Comparison of ENCODE assay signal across 18 cellular contexts in genomic region chr16:17360810-17361209, GRCh38.
DNase-seq lines count a peak whose midpoint lies in the region; ATAC-seq, FAIRE-seq and TF ChIP-seq lines count a peak whose summit lies in the region.
"Had no signal": no experiment of that assay in that cellular context is flagged by ENCODE, and none has a peak within 500 bp of the region (broad histone marks: within the 10 kb centered on the region; RNA-seq: fewer than 3 reads in every experiment).

No MANE protein-coding gene starts in this region.

- no peaks in the 10 kb centered on the region for H3K27me3 Mint-ChIP-seq in activated CD8-positive, alpha-beta T cell treated with anti-CD3 and anti-CD28 coated beads, Interleukin-2, amount 10 ng/mL, durations not matched to agents 7 days and 5 days (ENCODE audit: low read depth)
- no peaks in the 10 kb centered on the region for H3K27me3 Mint-ChIP-seq in activated CD8-positive, alpha-beta T cell treated with anti-CD3 and anti-CD28 coated beads for 36 hours

- H3K36me3 Mint-ChIP-seq in activated CD8-positive, alpha-beta T cell treated with anti-CD3 and anti-CD28 coated beads, Interleukin-2, amount 10 ng/mL, durations not matched to agents 7 days and 5 days (ENCODE audit: low read depth): peaks cover 79% of the 10 kb centered on the region
- peaks cover 5% of the 10 kb centered on the region for H3K36me3 Mint-ChIP-seq in activated CD8-positive, alpha-beta T cell treated with anti-CD3 and anti-CD28 coated beads for 36 hours (ENCODE audit: low read depth)

- FAIRE-seq in K562 (lab: Jason Lieb, UNC): no peak
- FAIRE-seq: bronchial epithelial cell had no signal

- H3K27ac ChIP-seq in K562 (ENCODE audit: extremely low read depth, low read depth, low read length): no peak overlapping the region
- H3K27ac ChIP-seq in spleen: peak overlapping the region in 5 of 8 donors; percentile 8 to 95 (median 54)
- no peak overlapping the region for H3K27ac ChIP-seq in mammary epithelial cell (ENCODE audit: insufficient read depth, low read depth, low read length)
- H3K27ac ChIP-seq: gastrocnemius medialis, parathyroid adenoma, PC-9, thoracic aorta had no signal

- H2AFZ ChIP-seq in K562 (ENCODE audit: low read depth, low read length) (no peak overlapping the region), mammary epithelial cell (ENCODE audit: low read depth, low read length) (no peak overlapping the region)
- H2AFZ ChIP-seq: parathyroid adenoma, PC-9 had no signal

- no peaks in the 10 kb centered on the region for H4K20me1 ChIP-seq in K562 (replicated peaks; ENCODE audit: control insufficient read depth, insufficient read depth, low read length)
- no peaks in the 10 kb centered on the region for H4K20me1 ChIP-seq in mammary epithelial cell (ENCODE audit: insufficient read depth, low read length)

- H3K9ac ChIP-seq in K562 (ENCODE audit: insufficient read depth in 1 of 2, low read depth in 2 of 2, low read length in 2 of 2): no peak overlapping the region
- H3K9ac ChIP-seq in mammary epithelial cell (ENCODE audit: insufficient read depth, low read length): no peak overlapping the region
- H3K9ac ChIP-seq: parathyroid adenoma had no signal

- DNase-seq in activated CD8-positive, alpha-beta T cell treated with anti-CD3 and anti-CD28 coated beads, Interleukin-2, amount 10 ng/mL, durations not matched to agents 7 days and 5 days: no peak
- no peak for DNase-seq in activated CD8-positive, alpha-beta T cell treated with anti-CD3 and anti-CD28 coated beads for 36 hours
- DNase-seq in NOMO-1 treated with DMSO at 0.1 percent for 48 hours (lab: John Stamatoyannopoulos, UW; ENCODE audit: unreplicated experiment): peak; percentile 65
- DNase-seq in K562 (ENCODE audit: extremely low read depth in 1 of 4, low spot score in 3 of 4): no peak
- DNase-seq in spleen: peak; percentile 73
- DNase-seq in NCI-H345 treated with DMSO at 0.1 percent for 48 hours (lab: John Stamatoyannopoulos, UW; ENCODE audit: unreplicated experiment): no peak
- no peak for DNase-seq in NCI-H1436 (lab: John Stamatoyannopoulos, UW)
- DNase-seq in mammary epithelial cell: no peak
- DNase-seq: activated CD4-positive, alpha-beta T cell treated with anti-CD3 and anti-CD28 coated beads, Interleukin-2, amount 50 U/mL, for 48 hours; activated naive CD4-positive, alpha-beta T cell; DMS153; gastrocnemius medialis; islet precursor cell; NCI-H226; PC-9 had no signal

- H3K79me2 ChIP-seq in K562 (ENCODE audit: control insufficient read depth, insufficient read depth, low read length) (no peaks in the 10 kb centered on the region), mammary epithelial cell (ENCODE audit: insufficient read depth, low read length) (no peaks in the 10 kb centered on the region)
- H3K79me2 ChIP-seq: parathyroid adenoma had no signal

- POLR2A ChIA-PET in activated CD8-positive, alpha-beta T cell treated with anti-CD3 and anti-CD28 coated beads, Interleukin-2, amount 10 ng/mL, durations not matched to agents 7 days and 5 days (lab: Charles Lee): interaction anchor here (1.0 to 1.8 kb wide), 4 partner anchors 9 to 55 kb away, joined by 3 to 13 read pairs (median 6); no protein-coding TSS in a partner anchor
- POLR2A ChIA-PET in activated CD8-positive, alpha-beta T cell treated with anti-CD3 and anti-CD28 coated beads for 36 hours (lab: Charles Lee): interaction anchor here (2.1 to 3.3 kb wide), 2 partner anchors 14 to 56 kb away, joined by 7 to 25 read pairs; no protein-coding TSS in a partner anchor
- POLR2A ChIA-PET in K562 (lab: Yijun Ruan, JAX): interaction anchor here (1.3 kb wide), 1 partner anchor 10 kb away, joined by 3 read pairs; no protein-coding TSS in a partner anchor

- intact Hi-C loops in activated CD8-positive, alpha-beta T cell treated with anti-CD3 and anti-CD28 coated beads for 36 hours (cut with micrococcal nuclease): loop anchor here (10.0 kb wide), 1 partner anchor 104 kb away; no protein-coding TSS in a partner anchor
- intact Hi-C loops in K562 (cut with micrococcal nuclease) (no loop called here), spleen (cut with DNase I; ENCODE audit: low total_unique reads) (no loop called here), mammary epithelial cell (cut with micrococcal nuclease) (loop anchor here (10.0 kb wide), 1 partner anchor 86 kb away; no protein-coding TSS in a partner anchor)

- no peak overlapping the region for H3K4me2 ChIP-seq in K562 (ENCODE audit: insufficient read depth, low read length)
- no peak overlapping the region for H3K4me2 ChIP-seq in mammary epithelial cell (ENCODE audit: insufficient read depth, low read depth, low read length)
- H3K4me2 ChIP-seq: PC-9 had no signal

- WGBS in K562 (ENCODE audit: insufficient coverage, low coverage, missing lambda C conversion rate): 4% methylated on average over 6 of the region's 6 CpGs
- WGBS in spleen, 5 donors: 53 to 76% (median 70%) methylated on average over 6 of the region's 6 CpGs
- 88% methylated on average over 6 of the region's 6 CpGs for WGBS in mammary epithelial cell (ENCODE audit: low coverage, missing lambda C conversion rate)

- no peak for ATAC-seq in activated CD8-positive, alpha-beta T cell treated with anti-CD3 and anti-CD28 coated beads, Interleukin-2, amount 10 ng/mL, durations not matched to agents 7 days and 5 days
- no peak for ATAC-seq in activated CD8-positive, alpha-beta T cell treated with anti-CD3 and anti-CD28 coated beads for 36 hours
- ATAC-seq in K562: no peak

- no peak for TF ChIP-seq RAD21 in K562 (CRISPR knock-in tag; conservative IDR thresholded peaks at IDR 0.05 in 1 of 2, IDR thresholded peaks at IDR 0.05 in 1 of 2)

- peaks cover 93% of the 10 kb centered on the region for H3K4me1 Mint-ChIP-seq in activated CD8-positive, alpha-beta T cell treated with anti-CD3 and anti-CD28 coated beads, Interleukin-2, amount 10 ng/mL, durations not matched to agents 7 days and 5 days (ENCODE audit: low read depth)
- peaks cover 74% of the 10 kb centered on the region for H3K4me1 Mint-ChIP-seq in activated CD8-positive, alpha-beta T cell treated with anti-CD3 and anti-CD28 coated beads for 36 hours (ENCODE audit: low read depth)

- H3K27ac Mint-ChIP-seq in activated CD8-positive, alpha-beta T cell treated with anti-CD3 and anti-CD28 coated beads, Interleukin-2, amount 10 ng/mL, durations not matched to agents 7 days and 5 days: peak overlapping the region; percentile 94
- H3K27ac Mint-ChIP-seq in activated CD8-positive, alpha-beta T cell treated with anti-CD3 and anti-CD28 coated beads for 36 hours: no peak overlapping the region

- H3K27me3 ChIP-seq in K562 (ENCODE audit: control insufficient read depth in 2 of 2, insufficient read depth in 2 of 2, low read length in 2 of 2) (peaks cover 6 to 36% of the 10 kb centered on the region in 2 experiments; a peak in 3 of 5 replicates), spleen (replicated peaks in 1 of 7) (no peaks in the 10 kb centered on the region), mammary epithelial cell (ENCODE audit: insufficient read depth, low read length) (no peaks in the 10 kb centered on the region)
- H3K27me3 ChIP-seq: gastrocnemius medialis had no signal

- H3K9me1 ChIP-seq in K562 (ENCODE audit: control insufficient read depth, insufficient read depth, low read length): no peaks in the 10 kb centered on the region

- H3K36me3 ChIP-seq in K562 (ENCODE audit: control insufficient read depth, insufficient read depth, low read length): no peaks in the 10 kb centered on the region
- H3K36me3 ChIP-seq in spleen: peaks cover 0 to 17% (median 0%) of the 10 kb centered on the region in 6 donors
- no peaks in the 10 kb centered on the region for H3K36me3 ChIP-seq in mammary epithelial cell (ENCODE audit: insufficient read depth, low read length)
- H3K36me3 ChIP-seq: gastrocnemius medialis, thoracic aorta had no signal

- H3K9me3 ChIP-seq in K562 (replicated peaks; ENCODE audit: control insufficient read depth, insufficient read depth, low read depth, low read length) (no peaks in the 10 kb centered on the region), spleen (no peaks in the 10 kb centered on the region), mammary epithelial cell (replicated peaks; ENCODE audit: insufficient read depth, low read length) (no peaks in the 10 kb centered on the region)
- H3K9me3 ChIP-seq: gastrocnemius medialis, thoracic aorta had no signal

- in situ Hi-C loops in K562 (cut with MboI): no loop called here
- in situ Hi-C loops in mammary epithelial cell (cut with MboI; ENCODE audit: low sequenced_read_pairs in 2 of 2): loop anchor here in 1 of 2 donors (10.0 kb wide), 1 partner anchor 64 kb away; no protein-coding TSS in a partner anchor

- TF ChIP-seq CTCF in activated CD8-positive, alpha-beta T cell treated with anti-CD3 and anti-CD28 coated beads for 36 hours (IDR thresholded peaks at IDR 0.05): no peak
- TF ChIP-seq CTCF in K562 (IDR thresholded peaks at IDR 0.05 in 2 of 3, conservative IDR thresholded peaks at IDR 0.05 in 1 of 3; ENCODE audit: insufficient read depth in 2 of 3, low read depth in 1 of 3, low read length in 3 of 3) (no peak), spleen (IDR thresholded peaks at IDR 0.05 in 8 of 11, conservative IDR thresholded peaks at IDR 0.05 in 3 of 11) (no peak), mammary epithelial cell (conservative IDR thresholded peaks at IDR 0.05 in 1 of 2, IDR thresholded peaks at IDR 0.05 in 1 of 2; ENCODE audit: extremely low read depth in 1 of 2, insufficient read depth in 1 of 2, low read depth in 1 of 2, low read length in 2 of 2) (no peak)

- BruUV-seq in K562 (replicated peaks; lab: Mats Ljungman, UMichigan) (no TSS peak), mammary epithelial cell (replicated peaks; lab: Mats Ljungman, UMichigan) (no TSS peak)

- no peak overlapping the region for H3K4me3 Mint-ChIP-seq in activated CD8-positive, alpha-beta T cell treated with anti-CD3 and anti-CD28 coated beads, Interleukin-2, amount 10 ng/mL, durations not matched to agents 7 days and 5 days
- no peak overlapping the region for H3K4me3 Mint-ChIP-seq in activated CD8-positive, alpha-beta T cell treated with anti-CD3 and anti-CD28 coated beads for 36 hours

- CTCF ChIA-PET in activated CD8-positive, alpha-beta T cell treated with anti-CD3 and anti-CD28 coated beads, Interleukin-2, amount 10 ng/mL, durations not matched to agents 7 days and 5 days (lab: Charles Lee): interaction anchor here (2.9 to 13.3 kb wide), 2 partner anchors 14 to 17 kb away, joined by 26 to 142 read pairs; no protein-coding TSS in a partner anchor
- CTCF ChIA-PET in activated CD8-positive, alpha-beta T cell treated with anti-CD3 and anti-CD28 coated beads for 36 hours (lab: Charles Lee): no interaction called here
- CTCF ChIA-PET in K562 (lab: Yijun Ruan, JAX; ENCODE audit: low intra/inter-chr PET ratio) (no interaction called here), mammary epithelial cell (lab: Charles Lee; ENCODE audit: low non-redundant PET) (no interaction called here)

- TF ChIP-seq EP300 in K562 (IDR thresholded peaks at IDR 0.05; ENCODE audit: low read length): no peak

- H3K4me3 ChIP-seq in K562 (no peak overlapping the region), spleen (peak overlapping the region in 1 of 8 donors; percentile 21), mammary epithelial cell (replicated peaks in 1 of 3; ENCODE audit: insufficient read depth in 1 of 3, low read depth in 2 of 3, low read length in 3 of 3) (no peak overlapping the region)
- H3K4me3 ChIP-seq: gastrocnemius medialis, PC-9, thoracic aorta had no signal

- dilution Hi-C loops in mammary epithelial cell (cut with HindIII; ENCODE audit: low sequenced_read_pairs): loop anchor here (5.0 kb wide), 1 partner anchor 56 kb away; no protein-coding TSS in a partner anchor

- TF ChIP-seq POLR2A in K562 (conservative IDR thresholded peaks at IDR 0.05) (no peak), spleen (IDR thresholded peaks at IDR 0.05) (no peak)

- H3K9me3 Mint-ChIP-seq in activated CD8-positive, alpha-beta T cell treated with anti-CD3 and anti-CD28 coated beads, Interleukin-2, amount 10 ng/mL, durations not matched to agents 7 days and 5 days (ENCODE audit: insufficient read depth): no peaks in the 10 kb centered on the region
- peaks cover 2% of the 10 kb centered on the region for H3K9me3 Mint-ChIP-seq in activated CD8-positive, alpha-beta T cell treated with anti-CD3 and anti-CD28 coated beads for 36 hours

- no peaks in the 10 kb centered on the region for H3K4me1 ChIP-seq in K562 (replicated peaks in 1 of 2; ENCODE audit: control insufficient read depth in 2 of 2, insufficient read depth in 2 of 2, low read length in 2 of 2)
- H3K4me1 ChIP-seq in spleen: peaks cover 35 to 100% (median 83%) of the 10 kb centered on the region in 6 donors
- peaks cover 16% of the 10 kb centered on the region for H3K4me1 ChIP-seq in mammary epithelial cell (ENCODE audit: insufficient read depth, low read length)

Comparison
In these comparisons a context has a peak if more than half of its experiments do, and no peak if none do; other contexts are left out.
1. DNase-seq: peak in NOMO-1 treated with DMSO at 0.1 percent for 48 hours (single experiment) and spleen (single experiment); none in activated CD8-positive, alpha-beta T cell treated with anti-CD3 and anti-CD28 coated beads, Interleukin-2, amount 10 ng/mL, durations not matched to agents 7 days and 5 days (single experiment), activated CD8-positive, alpha-beta T cell treated with anti-CD3 and anti-CD28 coated beads for 36 hours (single experiment), K562 (0 of 4), NCI-H345 treated with DMSO at 0.1 percent for 48 hours (single experiment), NCI-H1436 (single experiment) and mammary epithelial cell (single experiment).
2. H3K27ac ChIP-seq: peak in spleen (5 of 8); none in K562 (single experiment) and mammary epithelial cell (single experiment).
3. intact Hi-C loops: an anchor here in activated CD8-positive, alpha-beta T cell treated with anti-CD3 and anti-CD28 coated beads for 36 hours (10.0 kb wide) and mammary epithelial cell (10.0 kb wide); none called in K562 and spleen.